Comparison of ENCODE assay signal across 1 cellular context in the genomic region with DNA sequence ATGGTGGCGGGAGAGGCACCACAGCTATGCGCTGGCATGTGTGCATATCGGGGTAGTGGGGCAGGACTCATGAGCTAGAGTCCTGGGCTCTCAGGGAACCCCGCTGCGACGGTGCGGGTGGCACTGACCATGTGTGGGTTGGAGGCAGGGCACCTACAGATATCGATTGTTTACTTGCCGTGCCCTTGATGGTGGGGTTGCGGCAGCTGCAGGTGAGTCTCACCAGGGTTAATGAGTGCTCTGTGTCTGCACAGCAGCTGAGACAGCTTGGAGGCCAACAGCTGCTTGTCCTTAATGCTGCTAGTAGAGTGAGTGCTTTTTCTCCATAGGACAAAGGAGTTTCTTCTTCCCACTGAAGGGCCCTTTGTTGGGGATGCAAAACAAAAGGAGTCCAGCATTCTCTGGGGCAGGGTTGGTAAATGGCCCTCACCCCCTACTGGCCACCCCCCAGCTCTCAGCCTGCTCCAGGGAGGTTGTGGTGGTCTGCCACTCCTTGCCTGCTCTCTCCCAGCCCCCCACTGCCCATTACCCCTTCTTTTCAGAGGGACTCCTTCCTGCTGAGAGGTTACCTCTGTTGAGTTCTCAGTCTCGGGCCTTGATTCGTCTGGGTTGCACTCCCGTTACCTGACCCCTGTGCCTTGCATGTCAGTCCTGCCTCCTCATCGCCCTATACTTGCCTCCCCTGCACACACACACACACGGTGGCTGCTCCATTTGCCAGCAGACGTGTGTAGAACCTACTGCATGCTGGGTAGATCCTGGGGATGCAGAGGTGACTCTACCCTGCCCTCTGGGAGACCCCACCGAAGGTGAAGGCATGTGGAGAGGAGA.
TF ChIP-seq lines count a peak whose summit lies in the region.

No MANE protein-coding gene starts in this region.

TF ChIP-seq in IMR-90, 13 proteins besides CTCF, POLR2A, EP300 and RAD21 (continued from another document):
- TF ChIP-seq MAZ (IDR thresholded peaks at IDR 0.05; ENCODE audit: borderline replicate concordance, low read depth, low read length) (no peak), SMC3 (IDR thresholded peaks at IDR 0.05; ENCODE audit: low read depth, low read length) (no peak), CHD1 (IDR thresholded peaks at IDR 0.05; ENCODE audit: low read depth, low read length) (no peak), MAFK (IDR thresholded peaks at IDR 0.05; ENCODE audit: low read depth, low read length) (no peak)
